Comparison of ENCODE assay signal across 25 cellular contexts in genomic region chr10:13067431-13067830, GRCh38.
"Had no signal": no experiment of that assay in that cellular context is flagged by ENCODE, and none has a peak within 500 bp of the region (broad histone marks: within the 10 kb centered on the region; RNA-seq: fewer than 3 reads in every experiment).

No MANE protein-coding gene starts in this region.

- H3K4me1 ChIP-seq: Peyer's patch, SJSA1 had no signal

- H2AFZ ChIP-seq: PC-9 had no signal

- H3K27ac ChIP-seq: KMS-11, PC-9, Peyer's patch, SJSA1 had no signal

- H3K27ac Mint-ChIP-seq: T-helper 17 cell had no signal

- H3K4me1 Mint-ChIP-seq: T-helper 17 cell had no signal

- DNase-seq: IMR-90; MV-4-11; NCI-H1048; NCI-H1105; NCI-H1417; NCI-H1436 treated with DMSO at 0.1 percent for 48 hours; NCI-H1694; NCI-H187 treated with DMSO at 0.1 percent for 48 hours; NCI-H2029 treated with DMSO at 0.1 percent for 48 hours; NCI-H2171 treated with DMSO at 0.1 percent for 48 hours; NCI-H345; NCI-H510A treated with DMSO at 0.1 percent for 48 hours; NCI-H526; NK-92 treated with Interleukin-12 subunit alpha and Interleukin-12 subunit beta, amount 100 ng/mL, for 24 hours; OCI-M1; PC-9; Peyer's patch; SHP77 treated with DMSO at 0.1 percent for 48 hours; SK-N-SH; T-helper 1 cell; T-helper 17 cell had no signal

- FAIRE-seq: HepG2 had no signal

- ATAC-seq: HepG2, Right ventricle myocardium inferior, T-helper 17 cell had no signal

- H3K9me2 ChIP-seq: SK-N-SH had no signal

- H3K4me2 ChIP-seq: KMS-11, PC-9, SK-N-SH had no signal

- H3K4me3 Mint-ChIP-seq: T-helper 17 cell had no signal

- H3K36me3 ChIP-seq: Peyer's patch, SJSA1 had no signal

- H3K9me3 ChIP-seq: Peyer's patch, SJSA1, SK-N-SH had no signal

- H3K4me3 ChIP-seq: PC-9, Peyer's patch, SJSA1 had no signal

- H3K9ac ChIP-seq: KMS-11, SK-N-SH had no signal

- H3K27me3 ChIP-seq: Peyer's patch had no signal
